ENCODE assay signal across 17 cellular contexts in genomic region chr6:146364816-146365594, GRCh38.
"Had no signal": no experiment of that assay in that cellular context is flagged by ENCODE, and none has a peak within 500 bp of the region (broad histone marks: within the 10 kb centered on the region; RNA-seq: fewer than 3 reads in every experiment).

No MANE protein-coding gene starts in this region.

- H3K27ac ChIP-seq: esophagus muscularis mucosa, heart left ventricle, pancreas, SK-N-MC, stomach, thoracic aorta, VCaP had no signal

- DNase-seq: activated naive CD4-positive, alpha-beta T cell treated with anti-CD3 and anti-CD28 coated beads, Interleukin-2, amount 10 ng/mL, durations not matched to agents 7 days and 5 days; amygdala; cerebellar nuclear complex; heart left ventricle; pancreas; stimulated activated CD4-positive, alpha-beta T cell treated with anti-CD3 and anti-CD28 coated beads, Interleukin-12 subunit alpha, Interleukin-12 subunit beta, amount 100 ng/mL, for 4 hours; stimulated activated CD4-positive, alpha-beta T cell treated with anti-CD3 and anti-CD28 coated beads, Interleukin-2, amount 100 ng/mL, for 48 hours; stimulated activated CD8-positive, alpha-beta memory T cell treated with anti-CD3 and anti-CD28 coated beads, Interleukin-4, amount 100 ng/mL, for 48 hours; stomach; T-cell; T1000 had no signal

- H3K27me3 ChIP-seq: esophagus muscularis mucosa, heart left ventricle, pancreas, stomach had no signal

- H3K36me3 ChIP-seq: esophagus muscularis mucosa, heart left ventricle, pancreas, stomach, thoracic aorta had no signal

- ATAC-seq: heart left ventricle, pancreas, T-cell had no signal

- H3K4me1 ChIP-seq: esophagus muscularis mucosa, pancreas, stomach had no signal

- H3K4me3 ChIP-seq: esophagus muscularis mucosa, heart left ventricle, pancreas, SK-N-MC, stomach, thoracic aorta had no signal

- H3K27me3 Mint-ChIP-seq: activated naive CD4-positive, alpha-beta T cell treated with anti-CD3 and anti-CD28 coated beads, Interleukin-2, amount 10 ng/mL, durations not matched to agents 7 days and 5 days; T-cell had no signal

- H3K9me3 ChIP-seq: esophagus muscularis mucosa, pancreas, stomach, thoracic aorta had no signal

- H3K9me3 Mint-ChIP-seq: activated naive CD4-positive, alpha-beta T cell treated with anti-CD3 and anti-CD28 coated beads, Interleukin-2, amount 10 ng/mL, durations not matched to agents 7 days and 5 days; neural crest cell had no signal

- H3K4me3 Mint-ChIP-seq: activated naive CD4-positive, alpha-beta T cell treated with anti-CD3 and anti-CD28 coated beads, Interleukin-2, amount 10 ng/mL, durations not matched to agents 7 days and 5 days; brain; neural crest cell; T-cell had no signal

- H3K36me3 Mint-ChIP-seq: activated naive CD4-positive, alpha-beta T cell treated with anti-CD3 and anti-CD28 coated beads, Interleukin-2, amount 10 ng/mL, durations not matched to agents 7 days and 5 days; brain; T-cell had no signal

- H3K4me1 Mint-ChIP-seq: activated naive CD4-positive, alpha-beta T cell treated with anti-CD3 and anti-CD28 coated beads, Interleukin-2, amount 10 ng/mL, durations not matched to agents 7 days and 5 days; neural crest cell; T-cell had no signal
